Comparison of ENCODE assay signal across 1 cellular context in the genomic region with DNA sequence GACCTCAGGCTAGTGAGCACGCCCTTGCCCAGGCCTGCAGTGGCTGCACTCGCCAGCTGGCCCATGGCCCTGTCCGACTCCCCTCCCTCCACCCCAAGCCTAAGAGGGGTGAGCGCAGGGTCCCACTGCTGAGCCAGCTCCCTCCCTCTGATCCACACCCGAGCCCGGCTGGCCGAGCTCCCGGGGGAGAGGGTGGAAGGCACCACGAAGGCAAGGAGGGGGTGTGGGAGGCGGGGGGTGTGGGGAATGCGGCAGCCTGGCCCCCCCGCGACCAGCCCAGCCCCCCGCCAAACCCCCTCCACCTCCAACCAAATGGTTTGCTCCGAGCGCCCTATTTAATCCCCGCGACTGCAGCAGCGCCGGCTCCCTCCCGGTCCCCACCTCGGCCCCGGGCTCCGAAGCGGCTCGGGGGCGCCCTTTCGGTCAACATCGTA.
TF ChIP-seq lines count a peak whose summit lies in the region.

A gene with protein sequence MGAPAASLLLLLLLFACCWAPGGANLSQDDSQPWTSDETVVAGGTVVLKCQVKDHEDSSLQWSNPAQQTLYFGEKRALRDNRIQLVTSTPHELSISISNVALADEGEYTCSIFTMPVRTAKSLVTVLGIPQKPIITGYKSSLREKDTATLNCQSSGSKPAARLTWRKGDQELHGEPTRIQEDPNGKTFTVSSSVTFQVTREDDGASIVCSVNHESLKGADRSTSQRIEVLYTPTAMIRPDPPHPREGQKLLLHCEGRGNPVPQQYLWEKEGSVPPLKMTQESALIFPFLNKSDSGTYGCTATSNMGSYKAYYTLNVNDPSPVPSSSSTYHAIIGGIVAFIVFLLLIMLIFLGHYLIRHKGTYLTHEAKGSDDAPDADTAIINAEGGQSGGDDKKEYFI (plus strand): TSS at position 362 of the 434 bp plus-strand sequence. CDS start 151 bp downstream, outside the sequence.

TF ChIP-seq in WTC11, 78 proteins besides CTCF, POLR2A, EP300 and RAD21 (continued from another document):
- TF ChIP-seq, protein P1, sequence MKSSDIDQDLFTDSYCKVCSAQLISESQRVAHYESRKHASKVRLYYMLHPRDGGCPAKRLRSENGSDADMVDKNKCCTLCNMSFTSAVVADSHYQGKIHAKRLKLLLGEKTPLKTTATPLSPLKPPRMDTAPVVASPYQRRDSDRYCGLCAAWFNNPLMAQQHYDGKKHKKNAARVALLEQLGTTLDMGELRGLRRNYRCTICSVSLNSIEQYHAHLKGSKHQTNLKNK (CRISPR knock-in tag; IDR thresholded peaks at IDR 0.05) = no peak
- TF ChIP-seq ZNF219 (CRISPR knock-in tag; IDR thresholded peaks at IDR 0.05; ENCODE audit: borderline replicate concordance) (no peak), NR3C1 (CRISPR knock-in tag; conservative IDR thresholded peaks at IDR 0.05; ENCODE audit: low read depth) (no peak), NFYB (CRISPR knock-in tag; conservative IDR thresholded peaks at IDR 0.05; ENCODE audit: low read depth) (no peak), KAT7 (CRISPR knock-in tag; IDR thresholded peaks at IDR 0.05; ENCODE audit: borderline replicate concordance) (no peak; the same call in 1 of the 2 replicates), NR2C2 (CRISPR knock-in tag; IDR thresholded peaks at IDR 0.05) (no peak)
- TF ChIP-seq, protein P2, sequence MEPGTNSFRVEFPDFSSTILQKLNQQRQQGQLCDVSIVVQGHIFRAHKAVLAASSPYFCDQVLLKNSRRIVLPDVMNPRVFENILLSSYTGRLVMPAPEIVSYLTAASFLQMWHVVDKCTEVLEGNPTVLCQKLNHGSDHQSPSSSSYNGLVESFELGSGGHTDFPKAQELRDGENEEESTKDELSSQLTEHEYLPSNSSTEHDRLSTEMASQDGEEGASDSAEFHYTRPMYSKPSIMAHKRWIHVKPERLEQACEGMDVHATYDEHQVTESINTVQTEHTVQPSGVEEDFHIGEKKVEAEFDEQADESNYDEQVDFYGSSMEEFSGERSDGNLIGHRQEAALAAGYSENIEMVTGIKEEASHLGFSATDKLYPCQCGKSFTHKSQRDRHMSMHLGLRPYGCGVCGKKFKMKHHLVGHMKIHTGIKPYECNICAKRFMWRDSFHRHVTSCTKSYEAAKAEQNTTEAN (CRISPR knock-in tag; IDR thresholded peaks at IDR 0.05) = no peak
